ENCODE assay signal across 1 cellular context in genomic region chr10:86498608-86499007, GRCh38.
TF ChIP-seq lines count a peak whose summit lies in the region.

No MANE protein-coding gene starts in this region.

TF ChIP-seq in GM23338, 12 proteins besides CTCF, POLR2A, EP300 and RAD21 (continued from another document):
- TF ChIP-seq ZNF462 (CRISPR knock-in tag; IDR thresholded peaks at IDR 0.05): no peak
- no peak for TF ChIP-seq REST (IDR thresholded peaks at IDR 0.05; ENCODE audit: unreplicated experiment)
- no peak for TF ChIP-seq ETS1 (IDR thresholded peaks at IDR 0.05)
- no peak for TF ChIP-seq ZNF114 (CRISPR knock-in tag; IDR thresholded peaks at IDR 0.05)
- no peak for TF ChIP-seq ZNF331 (CRISPR knock-in tag; IDR thresholded peaks at IDR 0.05; ENCODE audit: low read depth)
- TF ChIP-seq POLR2AphosphoS5 (IDR thresholded peaks at IDR 0.05; ENCODE audit: low read depth): no peak
- no peak for TF ChIP-seq STAT1 (IDR thresholded peaks at IDR 0.05; ENCODE audit: unreplicated experiment)
- no peak for TF ChIP-seq EZH2phosphoT487 (IDR thresholded peaks at IDR 0.05; ENCODE audit: unreplicated experiment)
TF ChIP-seq in GM23338: peak in this region for 0.
